ENCODE assay signal across 8 cellular contexts in the genomic region with DNA sequence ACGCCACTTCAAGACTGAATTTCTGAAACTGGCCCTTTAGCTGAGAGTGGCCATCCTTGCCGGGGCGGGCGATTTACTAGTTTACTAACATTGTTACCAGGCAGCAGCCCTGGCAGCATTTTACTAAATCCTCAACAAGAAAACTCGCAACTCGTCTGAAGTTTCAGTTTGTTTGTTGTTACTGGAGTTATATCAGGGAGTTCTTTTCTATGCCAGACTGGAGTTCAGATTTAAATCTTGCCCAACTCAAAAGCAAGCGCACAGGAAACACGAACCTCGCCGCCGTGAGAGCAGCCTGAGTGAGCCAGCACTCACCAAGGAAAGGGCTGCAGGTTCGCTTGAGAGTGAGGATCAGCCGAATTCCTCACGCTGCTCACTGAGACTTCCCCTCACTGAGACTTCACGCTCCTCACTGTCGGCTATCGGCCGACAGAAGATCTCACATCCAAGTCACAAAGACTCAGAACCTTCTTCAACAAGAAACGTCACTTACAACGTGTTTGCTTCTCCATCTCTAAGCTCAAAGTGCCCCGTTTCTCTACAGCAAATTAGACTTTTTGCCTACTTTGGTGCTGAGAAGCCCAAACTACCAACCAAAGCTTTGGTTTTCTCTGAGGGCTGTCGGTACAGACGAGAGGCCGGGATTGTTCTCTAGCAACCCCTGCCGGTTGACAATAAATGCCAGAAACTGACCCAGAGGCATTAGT.
A peak's percentile ranks its signal among the peaks of the same experiment; 100 is the strongest.
DNase-seq lines count a peak whose midpoint lies in the region; ATAC-seq and TF ChIP-seq lines count a peak whose summit lies in the region.

No MANE protein-coding gene starts in this region.

- H3K9me3 ChIP-seq in OCI-LY1 (ENCODE audit: low read length), result no peaks in the 10 kb centered on the region
- no peaks in the 10 kb centered on the region for H3K9me3 ChIP-seq in stomach smooth muscle (ENCODE audit: control insufficient read depth in 2 of 2, low read length in 2 of 2)

- H3F3A ChIP-seq in OCI-LY1 (ENCODE audit: insufficient read depth, low read length), result no peaks in the 10 kb centered on the region

- H3K36me3 Mint-ChIP-seq in nephron (ENCODE audit: low read depth), result no peaks in the 10 kb centered on the region

- H3K4me1 Mint-ChIP-seq in nephron, result peaks cover 5% of the 10 kb centered on the region

- no peaks in the 10 kb centered on the region for H3K9me2 ChIP-seq in OCI-LY1 (ENCODE audit: low read depth, low read length)

- H3K27me3 Mint-ChIP-seq in nephron (ENCODE audit: low read depth), result peaks cover 42% of the 10 kb centered on the region

- peak; percentile 76 for TF ChIP-seq CTCF in GM12872 (IDR thresholded peaks at IDR 0.05; ENCODE audit: insufficient read depth, low read depth, low read length)
- TF ChIP-seq CTCF in OCI-LY1 (IDR thresholded peaks at IDR 0.05; ENCODE audit: low read length), result peak; percentile 64
- peak; percentile 81 for TF ChIP-seq CTCF in fibroblast of pulmonary artery (IDR thresholded peaks at IDR 0.05; ENCODE audit: low read length, missing control alignments)
- peak; percentile 46 to 66 (median 57) for TF ChIP-seq CTCF in nephron (IDR thresholded peaks at IDR 0.05; ENCODE audit: unreplicated experiment in 3 of 3)

- ATAC-seq in HG02678 (IDR thresholded peaks at IDR 0.05; ENCODE audit: unreplicated experiment), result peak; percentile 76

- DNase-seq in activated T-helper 1 cell treated with anti-CD3 and anti-CD28 coated beads, Interleukin-2, amount 50 U/mL, for 16 hours (ENCODE audit: low read depth in 1 of 2, low spot score in 1 of 2), result peak; percentile 22 to 50
- DNase-seq in fibroblast of pulmonary artery (ENCODE audit: low read depth) (peak; percentile 74), cerebellar nuclear complex (lab: John Stamatoyannopoulos, UW) (no peak)

- H3K27ac Mint-ChIP-seq in nephron, result peak overlapping the region in 1 of 3 experiments; percentile 6

- H2AFZ ChIP-seq in OCI-LY1 (ENCODE audit: low read length), result no peak overlapping the region

- peak overlapping the region; percentile 70 to 83 (median 78) for H3K4me3 Mint-ChIP-seq in nephron

- H3K4me1 ChIP-seq in OCI-LY1 (ENCODE audit: insufficient read depth, low read length, severe bottlenecking) (peaks cover 6% of the 10 kb centered on the region), stomach smooth muscle (ENCODE audit: control insufficient read depth, insufficient read depth, low read length) (no peaks in the 10 kb centered on the region)

- H3K9ac ChIP-seq in OCI-LY1 (ENCODE audit: low read length) (no peak overlapping the region), stomach smooth muscle (ENCODE audit: low read length in 2 of 2) (peak overlapping the region; percentile 50 to 68)

- no peaks in the 10 kb centered on the region for H4K20me1 ChIP-seq in OCI-LY1 (ENCODE audit: insufficient read depth, low read length)

- H3K9me3 Mint-ChIP-seq in nephron, result no peaks in the 10 kb centered on the region

- H3K36me3 ChIP-seq in OCI-LY1 (ENCODE audit: insufficient read depth, low read length) (no peaks in the 10 kb centered on the region), stomach smooth muscle (ENCODE audit: control insufficient read depth in 2 of 2, insufficient read depth in 2 of 2, low read length in 2 of 2) (no peaks in the 10 kb centered on the region)

- H3K79me2 ChIP-seq in OCI-LY1 (ENCODE audit: insufficient read depth, low read length), result no peaks in the 10 kb centered on the region

- peak overlapping the region; percentile 47; the same call in 1 of the 2 replicates for H3K4me2 ChIP-seq in OCI-LY1 (ENCODE audit: low read length)

- no peak overlapping the region for H3K27ac ChIP-seq in OCI-LY1 (ENCODE audit: low read depth, low read length, poor library complexity, severe bottlenecking)
- H3K27ac ChIP-seq in stomach smooth muscle (ENCODE audit: low read length), result no peak overlapping the region

- H3K4me3 ChIP-seq in OCI-LY1 (ENCODE audit: low read depth, low read length, poor library complexity, severe bottlenecking) (peak overlapping the region; percentile 33), fibroblast of pulmonary artery (replicated peaks; ENCODE audit: low read depth, low read length) (peak overlapping the region; percentile 48), stomach smooth muscle (ENCODE audit: low read length in 2 of 2) (peak overlapping the region; percentile 52 to 73)

- no peaks in the 10 kb centered on the region for H3K27me3 ChIP-seq in OCI-LY1 (ENCODE audit: insufficient read depth, low read length)
- H3K27me3 ChIP-seq in stomach smooth muscle (ENCODE audit: control insufficient read depth in 1 of 2, insufficient read depth in 2 of 2, low read length in 2 of 2), result peaks cover 0 to 3% of the 10 kb centered on the region in 2 donors

Comparison
In these comparisons a context has a peak if more than half of its experiments do, and no peak if none do; other contexts are left out.
1. DNase-seq: peak in activated T-helper 1 cell treated with anti-CD3 and anti-CD28 coated beads, Interleukin-2, amount 50 U/mL, for 16 hours (2 of 2) and fibroblast of pulmonary artery (single experiment); none in cerebellar nuclear complex (0 of 2).
2. Peak in every context shown above with its lines, with median percentiles within 50 percentile points of each other: CTCF ChIP-seq and H3K4me3 ChIP-seq.